In the genomic region with DNA sequence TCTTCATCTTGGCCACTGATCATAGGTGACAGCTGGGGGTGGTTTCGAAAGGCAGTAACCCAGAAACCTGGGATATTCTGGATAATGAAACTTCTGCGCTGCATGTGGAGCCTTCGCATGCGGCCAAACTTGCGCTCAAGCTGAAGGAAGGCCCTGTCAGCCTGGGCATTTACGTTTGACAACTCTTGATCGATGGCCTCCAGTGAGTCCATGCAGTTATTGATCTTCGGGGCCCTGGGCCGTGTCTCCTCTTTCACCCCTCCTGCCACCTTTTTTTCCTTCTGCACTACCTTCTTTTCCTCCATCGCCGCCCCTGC, we compare ENCODE assay signal across 9 cellular contexts. TPM values are rescaled to one million over a fixed set of nuclear protein-coding genes. Genes with fewer than 3 reads are reported as not detected.
A peak's percentile ranks its signal among the peaks of the same experiment; 100 is the strongest.
DNase-seq lines count a peak whose midpoint lies in the region; ATAC-seq and TF ChIP-seq lines count a peak whose summit lies in the region.
"Had no signal": no experiment of that assay in that cellular context is flagged by ENCODE, and none has a peak within 500 bp of the region (broad histone marks: within the 10 kb centered on the region; RNA-seq: fewer than 3 reads in every experiment).

No MANE protein-coding gene starts in this region.

- TF ChIP-seq EP300 in gastroesophageal sphincter (IDR thresholded peaks at IDR 0.05), result no peak

- H3K4me3 ChIP-seq in DOHH2 (ENCODE audit: low read length) (peak overlapping the region; percentile 92), RWPE2 (ENCODE audit: severe bottlenecking) (peak overlapping the region; percentile 55), gastroesophageal sphincter (peak overlapping the region; percentile 90 to 93), skeletal muscle cell (ENCODE audit: low read depth, low read length) (peak overlapping the region; percentile 99)

- CTCF ChIA-PET in Calu3 (lab: Charles Lee), result no interaction called here

- H3K36me3 ChIP-seq in DOHH2 (ENCODE audit: control insufficient read depth, low read length), result peaks cover 19% of the 10 kb centered on the region
- peaks cover 14% of the 10 kb centered on the region; the same call in 1 of the 2 replicates for H3K36me3 ChIP-seq in RWPE2 (ENCODE audit: low read depth)
- H3K36me3 ChIP-seq in gastroesophageal sphincter, result no peaks in the 10 kb centered on the region

- H3K9me2 ChIP-seq in DOHH2 (replicated peaks; ENCODE audit: control insufficient read depth, low read length), result no peaks in the 10 kb centered on the region

- DNase-seq in RWPE2 (ENCODE audit: low spot score) (no peak), skeletal muscle cell (ENCODE audit: low read depth) (no peak), NCI-H2029 (lab: John Stamatoyannopoulos, UW) (no peak), Calu3 (no peak)
- no peak for DNase-seq in activated CD4-positive, alpha-beta T cell treated with anti-CD3 and anti-CD28 coated beads, Interleukin-2, amount 50 U/mL, for 4 hours

- H3K4me2 ChIP-seq in DOHH2 (ENCODE audit: low read length), result peak overlapping the region; percentile 92

- peaks cover 46% of the 10 kb centered on the region for H3K4me1 ChIP-seq in DOHH2 (ENCODE audit: control insufficient read depth, low read length)
- H3K4me1 ChIP-seq in RWPE2 (ENCODE audit: insufficient read depth, poor library complexity, severe bottlenecking), result peaks cover 36% of the 10 kb centered on the region
- peaks cover 33 to 67% (median 36%) of the 10 kb centered on the region in 3 donors for H3K4me1 ChIP-seq in gastroesophageal sphincter

- TF ChIP-seq POLR2A in gastroesophageal sphincter (IDR thresholded peaks at IDR 0.05), result no peak

- H3K9me3 ChIP-seq in DOHH2 (ENCODE audit: control insufficient read depth, insufficient read depth, low read length), result no peaks in the 10 kb centered on the region
- no peaks in the 10 kb centered on the region for H3K9me3 ChIP-seq in RWPE2 (ENCODE audit: severe bottlenecking)
- no peaks in the 10 kb centered on the region for H3K9me3 ChIP-seq in gastroesophageal sphincter

- no peak overlapping the region for H3K4me3 Mint-ChIP-seq in Calu3 (ENCODE audit: low read depth, unreplicated experiment)

- no peak for TF ChIP-seq CTCF in DOHH2 (IDR thresholded peaks at IDR 0.05; ENCODE audit: low read depth, low read length, poor library complexity, severe bottlenecking)
- TF ChIP-seq CTCF in RWPE2 (IDR thresholded peaks at IDR 0.05; ENCODE audit: poor library complexity, severe bottlenecking), result no peak
- no peak for TF ChIP-seq CTCF in gastroesophageal sphincter (IDR thresholded peaks at IDR 0.05)
- no peak for TF ChIP-seq CTCF in Calu3 (IDR thresholded peaks at IDR 0.05; ENCODE audit: unreplicated experiment)

- H4K20me1 ChIP-seq in DOHH2 (ENCODE audit: control insufficient read depth, insufficient read depth, low read depth, low read length), result no peaks in the 10 kb centered on the region

- peaks cover 14% of the 10 kb centered on the region for H3K4me1 Mint-ChIP-seq in Calu3 (ENCODE audit: low read depth, unreplicated experiment)

- no peak overlapping the region for H3K27ac Mint-ChIP-seq in Calu3 (ENCODE audit: unreplicated experiment)

- no peak overlapping the region for H3K27ac ChIP-seq in DOHH2 (ENCODE audit: low read depth, low read length)
- peak overlapping the region; percentile 80 for H3K27ac ChIP-seq in RWPE2 (ENCODE audit: poor library complexity, severe bottlenecking)
- peak overlapping the region; percentile 68 to 96 (median 93) for H3K27ac ChIP-seq in gastroesophageal sphincter

- peaks cover 16% of the 10 kb centered on the region for H3K36me3 Mint-ChIP-seq in Calu3 (ENCODE audit: insufficient read depth, unreplicated experiment)
- H3K36me3 Mint-ChIP-seq: immature natural killer cell had no signal

- peaks cover 55% of the 10 kb centered on the region for H3K79me2 ChIP-seq in DOHH2 (ENCODE audit: control insufficient read depth, low read length)

- ATAC-seq in RWPE2 (ENCODE audit: low read depth) (peak; percentile 1; the same call in 1 of the 3 replicates), gastroesophageal sphincter (no peak), HG03439 (IDR thresholded peaks at IDR 0.05; ENCODE audit: unreplicated experiment) (no peak)

- no peaks in the 10 kb centered on the region for H3K27me3 ChIP-seq in DOHH2 (ENCODE audit: control insufficient read depth, low read length)
- H3K27me3 ChIP-seq in RWPE2 (ENCODE audit: insufficient read depth, poor library complexity, severe bottlenecking), result no peaks in the 10 kb centered on the region
- H3K27me3 ChIP-seq in gastroesophageal sphincter, result no peaks in the 10 kb centered on the region

- H3K27me3 Mint-ChIP-seq in Calu3 (ENCODE audit: unreplicated experiment), result no peaks in the 10 kb centered on the region

- no peaks in the 10 kb centered on the region; the same call in 1 of the 2 replicates for H3F3A ChIP-seq in DOHH2 (ENCODE audit: control insufficient read depth, insufficient read depth)

- intact Hi-C loops in Calu3 (cut with micrococcal nuclease; ENCODE audit: unreplicated experiment), result no loop called here

- no TSS peak for BruUV-seq in Calu3 (replicated peaks; lab: Mats Ljungman, UMichigan)

- 0 to 11% methylated on average over 5 to 8 of the region's 11 CpGs for WGBS in gastroesophageal sphincter (ENCODE audit: low coverage in 1 of 2), 2 donors

- no peaks in the 10 kb centered on the region for H3K9me3 Mint-ChIP-seq in Calu3 (ENCODE audit: low read depth, unreplicated experiment)
- H3K9me3 Mint-ChIP-seq: immature natural killer cell had no signal

RNA-seq across cellular contexts. Expression of a gene that starts 0.7 kb away (rescaled TPM):
- total RNA-seq in gastroesophageal sphincter (10 to 100 TPM; 19.1 to 28.5 (median 20.0) TPM), Calu3 (2022) (14.9 and 15.0 TPM in 2 replicates)

RNA-seq across cellular contexts. Expression of a gene that starts 26.6 kb away (rescaled TPM):
- 100 to 1,000 TPM in 3 of 4 donors, 10 to 100 TPM in 1; 99.3 to 105 (median 100) TPM for total RNA-seq in gastroesophageal sphincter
- 78.4 and 79.0 TPM in 2 replicates for total RNA-seq in Calu3 (2022)
